In genomic region chr9:113807173-113808061, GRCh38 we compare ENCODE assay signal across 8 cellular contexts.
DNase-seq lines count a peak whose midpoint lies in the region; ATAC-seq and TF ChIP-seq lines count a peak whose summit lies in the region.

No MANE protein-coding gene starts in this region.

- H3K4me1 ChIP-seq in OCI-LY3 (ENCODE audit: low read length) = no peaks in the 10 kb centered on the region

- peak overlapping the region; percentile 73 for H3K4me3 ChIP-seq in OCI-LY3 (ENCODE audit: low read length)

- H3K9ac ChIP-seq in OCI-LY3 (ENCODE audit: low read length) = peak overlapping the region; percentile 41

- DNase-seq in DMS153 treated with DMSO at 0.1 percent for 48 hours (lab: John Stamatoyannopoulos, UW; ENCODE audit: unreplicated experiment) (peak; percentile 61), amygdala (lab: John Stamatoyannopoulos, UW) (peak in 30 of 56 donors; percentile 1 to 58 (median 8)), left ventricle myocardium superior (no peak), retina (peak; percentile 72), NCI-H1048 (lab: John Stamatoyannopoulos, UW) (no peak)

- TF ChIP-seq CTCF in OCI-LY3 (IDR thresholded peaks at IDR 0.05; ENCODE audit: low read depth, low read length) = peak; percentile 94

- H3K9me3 ChIP-seq in OCI-LY3 (ENCODE audit: insufficient read depth, low read length) = no peaks in the 10 kb centered on the region

- peaks cover 8% of the 10 kb centered on the region; the same call in 1 of the 2 replicates for H3K27me3 ChIP-seq in OCI-LY3 (ENCODE audit: low read depth, low read length)

- H3K36me3 ChIP-seq in OCI-LY3 (replicated peaks; ENCODE audit: low read depth, low read length) = no peaks in the 10 kb centered on the region

- peak overlapping the region; percentile 72 for H3K4me2 ChIP-seq in OCI-LY3 (ENCODE audit: low read length)

- H3K27ac ChIP-seq in OCI-LY3 (ENCODE audit: low read length) = no peak overlapping the region

- H2AFZ ChIP-seq in OCI-LY3 (ENCODE audit: low read depth, low read length) = peak overlapping the region; percentile 86

- intact Hi-C loops in left ventricle myocardium superior (cut with micrococcal nuclease) = loop anchor here (2.0 kb wide), 1 partner anchor 225 kb away; no protein-coding TSS in a partner anchor

- H4K20me1 ChIP-seq in OCI-LY3 (ENCODE audit: insufficient read depth, low read length) = no peaks in the 10 kb centered on the region

- H3K79me2 ChIP-seq in OCI-LY3 (ENCODE audit: low read length) = no peaks in the 10 kb centered on the region

- ATAC-seq in HG03342 (IDR thresholded peaks at IDR 0.05; ENCODE audit: unreplicated experiment) (peak; percentile 66), left ventricle myocardium superior (peak; percentile 83), HG02763 (IDR thresholded peaks at IDR 0.05; ENCODE audit: unreplicated experiment) (no peak)

Comparison
In these comparisons a context has a peak if more than half of its experiments do, and no peak if none do; other contexts are left out.
1. DNase-seq: peak in DMS153 treated with DMSO at 0.1 percent for 48 hours (single experiment), amygdala (30 of 56) and retina (single experiment); none in left ventricle myocardium superior (single experiment) and NCI-H1048 (single experiment).